In the genomic region with DNA sequence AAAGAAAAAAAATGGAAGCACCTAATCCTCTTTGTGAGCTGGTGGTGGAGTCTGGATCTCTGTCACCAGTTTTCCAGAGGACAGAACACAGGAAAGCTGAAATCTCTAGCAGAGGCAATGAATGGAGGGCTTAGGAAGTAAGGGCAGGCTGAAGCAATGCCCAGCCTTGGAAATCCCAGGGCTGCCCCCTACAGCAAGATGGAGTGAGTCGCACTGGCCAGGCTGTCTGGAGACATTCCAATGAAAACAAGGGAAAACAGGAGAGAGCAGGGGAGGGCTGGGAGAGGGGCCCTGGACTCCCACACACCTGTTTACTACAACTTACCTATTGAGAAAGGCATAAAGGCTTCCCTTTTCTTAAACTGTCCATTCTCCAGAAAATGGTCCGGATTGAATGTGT, we compare ENCODE assay signal across 1 cellular context.
TF ChIP-seq lines count a peak whose summit lies in the region.

No MANE protein-coding gene starts in this region.

TF ChIP-seq in GM23338, 12 proteins besides CTCF, POLR2A, EP300 and RAD21 (continued from another document):
- TF ChIP-seq, protein P1, sequence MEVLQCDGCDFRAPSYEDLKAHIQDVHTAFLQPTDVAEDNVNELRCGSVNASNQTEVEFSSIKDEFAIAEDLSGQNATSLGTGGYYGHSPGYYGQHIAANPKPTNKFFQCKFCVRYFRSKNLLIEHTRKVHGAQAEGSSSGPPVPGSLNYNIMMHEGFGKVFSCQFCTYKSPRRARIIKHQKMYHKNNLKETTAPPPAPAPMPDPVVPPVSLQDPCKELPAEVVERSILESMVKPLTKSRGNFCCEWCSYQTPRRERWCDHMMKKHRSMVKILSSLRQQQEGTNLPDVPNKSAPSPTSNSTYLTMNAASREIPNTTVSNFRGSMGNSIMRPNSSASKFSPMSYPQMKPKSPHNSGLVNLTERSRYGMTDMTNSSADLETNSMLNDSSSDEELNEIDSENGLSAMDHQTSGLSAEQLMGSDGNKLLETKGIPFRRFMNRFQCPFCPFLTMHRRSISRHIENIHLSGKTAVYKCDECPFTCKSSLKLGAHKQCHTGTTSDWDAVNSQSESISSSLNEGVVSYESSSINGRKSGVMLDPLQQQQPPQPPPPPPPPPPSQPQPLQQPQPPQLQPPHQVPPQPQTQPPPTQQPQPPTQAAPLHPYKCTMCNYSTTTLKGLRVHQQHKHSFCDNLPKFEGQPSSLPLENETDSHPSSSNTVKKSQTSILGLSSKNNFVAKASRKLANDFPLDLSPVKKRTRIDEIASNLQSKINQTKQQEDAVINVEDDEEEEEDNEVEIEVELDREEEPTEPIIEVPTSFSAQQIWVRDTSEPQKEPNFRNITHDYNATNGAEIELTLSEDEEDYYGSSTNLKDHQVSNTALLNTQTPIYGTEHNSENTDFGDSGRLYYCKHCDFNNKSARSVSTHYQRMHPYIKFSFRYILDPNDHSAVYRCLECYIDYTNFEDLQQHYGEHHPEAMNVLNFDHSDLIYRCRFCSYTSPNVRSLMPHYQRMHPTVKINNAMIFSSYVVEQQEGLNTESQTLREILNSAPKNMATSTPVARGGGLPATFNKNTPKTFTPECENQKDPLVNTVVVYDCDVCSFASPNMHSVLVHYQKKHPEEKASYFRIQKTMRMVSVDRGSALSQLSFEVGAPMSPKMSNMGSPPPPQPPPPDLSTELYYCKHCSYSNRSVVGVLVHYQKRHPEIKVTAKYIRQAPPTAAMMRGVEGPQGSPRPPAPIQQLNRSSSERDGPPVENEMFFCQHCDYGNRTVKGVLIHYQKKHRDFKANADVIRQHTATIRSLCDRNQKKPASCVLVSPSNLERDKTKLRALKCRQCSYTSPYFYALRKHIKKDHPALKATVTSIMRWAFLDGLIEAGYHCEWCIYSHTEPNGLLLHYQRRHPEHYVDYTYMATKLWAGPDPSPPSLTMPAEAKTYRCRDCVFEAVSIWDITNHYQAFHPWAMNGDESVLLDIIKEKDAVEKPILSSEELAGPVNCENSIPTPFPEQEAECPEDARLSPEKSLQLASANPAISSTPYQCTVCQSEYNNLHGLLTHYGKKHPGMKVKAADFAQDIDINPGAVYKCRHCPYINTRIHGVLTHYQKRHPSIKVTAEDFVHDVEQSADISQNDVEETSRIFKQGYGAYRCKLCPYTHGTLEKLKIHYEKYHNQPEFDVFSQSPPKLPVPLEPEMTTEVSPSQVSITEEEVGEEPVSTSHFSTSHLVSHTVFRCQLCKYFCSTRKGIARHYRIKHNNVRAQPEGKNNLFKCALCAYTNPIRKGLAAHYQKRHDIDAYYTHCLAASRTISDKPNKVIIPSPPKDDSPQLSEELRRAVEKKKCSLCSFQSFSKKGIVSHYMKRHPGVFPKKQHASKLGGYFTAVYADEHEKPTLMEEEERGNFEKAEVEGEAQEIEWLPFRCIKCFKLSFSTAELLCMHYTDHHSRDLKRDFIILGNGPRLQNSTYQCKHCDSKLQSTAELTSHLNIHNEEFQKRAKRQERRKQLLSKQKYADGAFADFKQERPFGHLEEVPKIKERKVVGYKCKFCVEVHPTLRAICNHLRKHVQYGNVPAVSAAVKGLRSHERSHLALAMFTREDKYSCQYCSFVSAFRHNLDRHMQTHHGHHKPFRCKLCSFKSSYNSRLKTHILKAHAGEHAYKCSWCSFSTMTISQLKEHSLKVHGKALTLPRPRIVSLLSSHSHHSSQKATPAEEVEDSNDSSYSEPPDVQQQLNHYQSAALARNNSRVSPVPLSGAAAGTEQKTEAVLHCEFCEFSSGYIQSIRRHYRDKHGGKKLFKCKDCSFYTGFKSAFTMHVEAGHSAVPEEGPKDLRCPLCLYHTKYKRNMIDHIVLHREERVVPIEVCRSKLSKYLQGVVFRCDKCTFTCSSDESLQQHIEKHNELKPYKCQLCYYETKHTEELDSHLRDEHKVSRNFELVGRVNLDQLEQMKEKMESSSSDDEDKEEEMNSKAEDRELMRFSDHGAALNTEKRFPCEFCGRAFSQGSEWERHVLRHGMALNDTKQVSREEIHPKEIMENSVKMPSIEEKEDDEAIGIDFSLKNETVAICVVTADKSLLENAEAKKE (CRISPR knock-in tag; IDR thresholded peaks at IDR 0.05): no peak
- TF ChIP-seq JUNB (IDR thresholded peaks at IDR 0.05; ENCODE audit: unreplicated experiment): no peak
